ENCODE assay signal across 8 cellular contexts in genomic region chr6:119078449-119079287, GRCh38. TPM values are rescaled to one million over a fixed set of nuclear protein-coding genes. Genes with fewer than 3 reads are reported as not detected.
DNase-seq lines count a peak whose midpoint lies in the region; ATAC-seq and TF ChIP-seq lines count a peak whose summit lies in the region.

TSS of gene FAM184A (minus strand) at chr6:119078664. CDS start at chr6:119078299, 365 bp downstream.

- intact Hi-C loops in lower leg skin (cut with DNase I; ENCODE audit: low total_unique reads), result no loop called here

- peak within 1 kb of the TSS; percentile 94 for H2AFZ ChIP-seq in ACC112 (ENCODE audit: low read length, unreplicated experiment)

- TF ChIP-seq POLR2A in lower leg skin (IDR thresholded peaks at IDR 0.05), result no peak

- no peaks in the 10 kb centered on the region for H3K36me3 ChIP-seq in ACC112 (ENCODE audit: insufficient read depth, low read length)

- ATAC-seq in GM18873 (IDR thresholded peaks at IDR 0.05; ENCODE audit: low FRiP score, unreplicated experiment), result peak; percentile 42
- peak; percentile 50 for ATAC-seq in HG03135 (IDR thresholded peaks at IDR 0.05; ENCODE audit: unreplicated experiment)

- DNase-seq in NCI-H524 (lab: John Stamatoyannopoulos, UW) (peak; percentile 39 to 71), dermis blood vessel endothelial cell (peak; percentile 66), lower leg skin (ENCODE audit: low spot score in 2 of 2) (peak in 1 of 2 donors; percentile 87)
- peak; percentile 69 for DNase-seq in activated CD4-positive, alpha-beta T cell treated with anti-CD3 and anti-CD28 coated beads, Interleukin-2, amount 50 U/mL, for 1 hour
- DNase-seq in stimulated activated CD4-positive, alpha-beta T cell treated with anti-CD3 and anti-CD28 coated beads, Interleukin-4, amount 100 ng/mL, for 4 hours, result peak; percentile 65 to 68

- no peak for TF ChIP-seq CTCF in lower leg skin (IDR thresholded peaks at IDR 0.05)

- WGBS in lower leg skin, 2 donors, result 0 to 1% methylated on average over 29 to 50 of the region's 91 CpGs

- peaks cover 36% of the 10 kb centered on the region for H3K27me3 ChIP-seq in ACC112 (ENCODE audit: insufficient read depth, low read length)

- H3K79me2 ChIP-seq in ACC112 (ENCODE audit: control insufficient read depth, insufficient read depth, low read length, unreplicated experiment), result no peaks in the 10 kb centered on the region

- H3K4me3 ChIP-seq in ACC112 (ENCODE audit: low read depth, low read length) (peak within 1 kb of the TSS; percentile 84), lower leg skin (ENCODE audit: low read depth, poor library complexity, severe bottlenecking) (peak within 1 kb of the TSS; percentile 53)

- H3K27ac ChIP-seq in ACC112 (ENCODE audit: low read depth, low read length), result no peak within 1 kb of the TSS

- peaks cover 6% of the 10 kb centered on the region for H3K4me1 ChIP-seq in ACC112 (ENCODE audit: control insufficient read depth, insufficient read depth, low read length, unreplicated experiment)

RNA-seq across cellular contexts. Expression of gene FAM184A, which starts in this region (rescaled TPM):
- total RNA-seq in dermis blood vessel endothelial cell, result 0.17 and 0.33 TPM in 2 replicates
- total RNA-seq in lower leg skin, result 1 to 10 TPM in 3 of 4 donors, under 1 TPM in 1; 0.57 to 3.4 (median 1.4) TPM

Comparison
In these comparisons a context has a peak if more than half of its experiments do, and no peak if none do; other contexts are left out.
1. Peak in DNase-seq in dermis blood vessel endothelial cell; RNA of the gene not detected or under 1 TPM.